In the genomic region with DNA sequence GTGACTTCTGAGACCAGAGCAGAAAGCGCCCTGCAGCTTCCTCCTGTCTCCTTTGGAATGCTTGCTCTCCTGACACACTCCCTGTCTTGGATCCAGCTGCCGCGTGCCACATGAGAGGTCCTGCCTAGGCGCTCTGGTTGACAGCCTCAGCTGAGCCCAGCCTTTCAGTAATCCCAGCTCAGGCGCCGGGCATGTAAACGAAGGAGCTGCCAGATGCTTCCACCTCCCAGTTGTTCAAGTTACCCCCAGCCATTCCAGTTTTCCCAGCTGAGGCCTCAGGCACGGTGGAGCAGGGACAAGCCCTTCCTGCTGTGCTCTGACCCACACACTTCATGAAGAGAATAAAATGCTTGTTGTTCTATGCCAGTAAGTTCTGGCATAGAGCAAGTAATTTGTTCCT, we compare ENCODE assay signal across 10 cellular contexts. TPM values are rescaled to one million over a fixed set of nuclear protein-coding genes. Genes with fewer than 3 reads are reported as not detected.
A peak's percentile ranks its signal among the peaks of the same experiment; 100 is the strongest.
DNase-seq lines count a peak whose midpoint lies in the region; ATAC-seq and TF ChIP-seq lines count a peak whose summit lies in the region.
"Had no signal": no experiment of that assay in that cellular context is flagged by ENCODE, and none has a peak within 500 bp of the region (broad histone marks: within the 10 kb centered on the region; RNA-seq: fewer than 3 reads in every experiment).

No MANE protein-coding gene starts in this region.

- H3K27ac ChIP-seq in right cardiac atrium (ENCODE audit: low read length) (peak overlapping the region; percentile 69), stomach (peak overlapping the region; percentile 10 to 45 (median 18))

- TF ChIP-seq EP300 in stomach (IDR thresholded peaks at IDR 0.05), result no peak

- H3K27me3 ChIP-seq in right cardiac atrium (ENCODE audit: control insufficient read depth, insufficient read depth) (no peaks in the 10 kb centered on the region), stomach (no peaks in the 10 kb centered on the region)

- H3K4me3 ChIP-seq in right cardiac atrium (ENCODE audit: low read length), result no peak overlapping the region
- H3K4me3 ChIP-seq in stomach, result no peak overlapping the region
- H3K4me3 ChIP-seq: skin epidermis had no signal

- no peak for TF ChIP-seq CTCF in stomach (IDR thresholded peaks at IDR 0.05)

- peak in 2 of 3 experiments; percentile 11 to 38 for DNase-seq in NCI-H1417 (lab: John Stamatoyannopoulos, UW)
- DNase-seq in NCI-H1417 treated with DMSO at 0.1 percent for 48 hours (lab: John Stamatoyannopoulos, UW), result no peak
- DNase-seq in astrocyte of the hippocampus (ENCODE audit: low read depth, low spot score), result peak; percentile 42
- DNase-seq in right cardiac atrium, result peak; percentile 74 to 89 (median 86)
- DNase-seq in stomach, result peak; percentile 31
- DNase-seq in HCEC 1CT, result no peak
- DNase-seq: activated naive CD4-positive, alpha-beta T cell had no signal

- ATAC-seq in right cardiac atrium (peak; percentile 56 to 58), HG02885 (IDR thresholded peaks at IDR 0.05; ENCODE audit: poor library complexity, unreplicated experiment) (no peak), HG02840 (IDR thresholded peaks at IDR 0.05; ENCODE audit: low FRiP score, unreplicated experiment) (no peak)

- WGBS in right cardiac atrium, result 14% methylated on average over 8 of the region's 8 CpGs
- WGBS in stomach, 5 donors, result 19 to 27% (median 23%) methylated on average over 4 to 8 of the region's 8 CpGs

- TF ChIP-seq POLR2A in stomach (IDR thresholded peaks at IDR 0.05), result no peak

- intact Hi-C loops in right cardiac atrium (cut with DNase I), result no loop called here
- intact Hi-C loops in stomach (cut with DNase I; ENCODE audit: low total_unique reads), result no loop called here

- H3K9me3 ChIP-seq in right cardiac atrium (ENCODE audit: control insufficient read depth, low read length) (no peaks in the 10 kb centered on the region), stomach (no peaks in the 10 kb centered on the region)

- H3K36me3 ChIP-seq in stomach, result no peaks in the 10 kb centered on the region

- peaks cover 25% of the 10 kb centered on the region for H3K4me1 ChIP-seq in right cardiac atrium (ENCODE audit: control insufficient read depth, insufficient read depth, low read length)
- H3K4me1 ChIP-seq in stomach, result peaks cover 0 to 36% (median 18%) of the 10 kb centered on the region in 4 donors

RNA-seq across cellular contexts. Expression of a gene that starts 14.3 kb away (rescaled TPM):
- 100 to 1,000 TPM in 3 of 4 donors, 10 to 100 TPM in 1; 81.8 to 170 (median 123) TPM for total RNA-seq in right cardiac atrium
- polyA plus RNA-seq in right cardiac atrium, result 87.4 TPM
- 10 to 100 TPM in 4 of 5 donors, 1 to 10 TPM in 1; 9.4 to 31.2 (median 14.0) TPM for total RNA-seq in stomach
- polyA plus RNA-seq in stomach, result 1 to 10 TPM; 3.2 to 9.2 (median 6.9) TPM

Comparison
In these comparisons a context has a peak if more than half of its experiments do, and no peak if none do; other contexts are left out.
1. DNase-seq: peak in NCI-H1417 (2 of 3), astrocyte of the hippocampus (single experiment), right cardiac atrium (3 of 3) and stomach (single experiment); none in NCI-H1417 treated with DMSO at 0.1 percent for 48 hours (single experiment) and HCEC 1CT (single experiment).
2. ATAC-seq: peak in right cardiac atrium (2 of 2); none in HG02885 (single experiment) and HG02840 (single experiment).